Comparison of ENCODE assay signal across 1 cellular context in the genomic region with DNA sequence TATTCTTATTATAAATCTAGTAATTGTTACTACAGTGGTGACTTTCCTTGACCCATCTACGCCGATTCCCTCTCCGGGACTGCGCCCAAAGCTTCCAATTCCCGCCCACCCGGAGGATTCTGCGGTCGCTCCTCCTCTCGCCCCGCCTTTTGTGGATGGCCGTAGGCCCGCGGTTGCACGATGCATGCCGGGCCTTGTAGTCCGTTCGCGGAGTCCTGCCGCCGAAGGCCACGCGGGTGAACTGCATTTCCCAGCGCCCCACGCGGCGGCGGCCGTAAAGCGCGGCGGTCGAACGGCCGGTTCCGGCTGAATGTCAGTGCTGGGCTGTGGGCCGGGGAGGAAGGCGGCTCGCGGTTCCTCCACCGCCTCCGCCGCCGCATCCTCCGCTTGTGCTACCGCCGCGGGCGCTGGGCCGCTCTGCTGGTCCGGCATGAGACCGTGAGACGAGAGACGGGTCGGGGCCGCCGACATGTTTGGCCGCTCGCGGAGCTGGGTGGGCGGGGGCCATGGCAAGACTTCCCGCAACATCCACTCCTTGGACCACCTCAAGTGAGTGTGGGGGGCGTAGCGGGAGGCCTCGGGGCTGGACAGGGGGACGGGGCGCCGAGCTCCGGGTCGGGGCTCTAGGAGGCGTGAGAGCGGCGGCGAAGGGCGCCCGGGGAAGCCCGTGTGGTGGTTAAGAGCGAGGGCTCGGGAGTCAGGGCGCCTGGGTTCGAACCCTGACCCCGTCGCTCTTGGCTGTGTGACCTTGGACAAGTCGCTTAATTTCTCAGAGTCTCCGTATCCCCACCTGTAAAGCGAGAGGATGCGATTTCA.
TF ChIP-seq lines count a peak whose summit lies in the region.

A gene with protein sequence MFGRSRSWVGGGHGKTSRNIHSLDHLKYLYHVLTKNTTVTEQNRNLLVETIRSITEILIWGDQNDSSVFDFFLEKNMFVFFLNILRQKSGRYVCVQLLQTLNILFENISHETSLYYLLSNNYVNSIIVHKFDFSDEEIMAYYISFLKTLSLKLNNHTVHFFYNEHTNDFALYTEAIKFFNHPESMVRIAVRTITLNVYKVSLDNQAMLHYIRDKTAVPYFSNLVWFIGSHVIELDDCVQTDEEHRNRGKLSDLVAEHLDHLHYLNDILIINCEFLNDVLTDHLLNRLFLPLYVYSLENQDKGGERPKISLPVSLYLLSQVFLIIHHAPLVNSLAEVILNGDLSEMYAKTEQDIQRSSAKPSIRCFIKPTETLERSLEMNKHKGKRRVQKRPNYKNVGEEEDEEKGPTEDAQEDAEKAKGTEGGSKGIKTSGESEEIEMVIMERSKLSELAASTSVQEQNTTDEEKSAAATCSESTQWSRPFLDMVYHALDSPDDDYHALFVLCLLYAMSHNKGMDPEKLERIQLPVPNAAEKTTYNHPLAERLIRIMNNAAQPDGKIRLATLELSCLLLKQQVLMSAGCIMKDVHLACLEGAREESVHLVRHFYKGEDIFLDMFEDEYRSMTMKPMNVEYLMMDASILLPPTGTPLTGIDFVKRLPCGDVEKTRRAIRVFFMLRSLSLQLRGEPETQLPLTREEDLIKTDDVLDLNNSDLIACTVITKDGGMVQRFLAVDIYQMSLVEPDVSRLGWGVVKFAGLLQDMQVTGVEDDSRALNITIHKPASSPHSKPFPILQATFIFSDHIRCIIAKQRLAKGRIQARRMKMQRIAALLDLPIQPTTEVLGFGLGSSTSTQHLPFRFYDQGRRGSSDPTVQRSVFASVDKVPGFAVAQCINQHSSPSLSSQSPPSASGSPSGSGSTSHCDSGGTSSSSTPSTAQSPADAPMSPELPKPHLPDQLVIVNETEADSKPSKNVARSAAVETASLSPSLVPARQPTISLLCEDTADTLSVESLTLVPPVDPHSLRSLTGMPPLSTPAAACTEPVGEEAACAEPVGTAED (plus strand): TSS at position 316 of the 816 bp plus-strand sequence. CDS start 154 bp downstream, at position 470.

TF ChIP-seq in HepG2, 621 proteins besides CTCF, POLR2A, EP300 and RAD21 (continued from another document):
- TF ChIP-seq SRSF4 (IDR thresholded peaks at IDR 0.05; ENCODE audit: low read depth, low read length, poor library complexity, severe bottlenecking) (no peak), KDM6A (CRISPR knock-in tag; IDR thresholded peaks at IDR 0.05; ENCODE audit: low read depth) (0 out of 2 replicates have a peak, but pooled peaks have one; percentile 44), DR1 (CRISPR knock-in tag; IDR thresholded peaks at IDR 0.05) (peak; percentile 84), ZNF546 (CRISPR knock-in tag; conservative IDR thresholded peaks at IDR 0.05) (peak; percentile 66; the same call in 1 of the 2 replicates), JARID2 (CRISPR knock-in tag; IDR thresholded peaks at IDR 0.05; ENCODE audit: insufficient replicate concordance) (peak; percentile 58), ZNF34 (CRISPR knock-in tag; IDR thresholded peaks at IDR 0.05; ENCODE audit: borderline replicate concordance) (no peak), ZNF142 (CRISPR knock-in tag; IDR thresholded peaks at IDR 0.05) (peak; percentile 79; the same call in 1 of the 2 replicates), FUBP1 (CRISPR knock-in tag; IDR thresholded peaks at IDR 0.05; ENCODE audit: borderline replicate concordance) (peak; percentile 60), BRD4 (CRISPR knock-in tag; IDR thresholded peaks at IDR 0.05) (peak; percentile 77), CREM (IDR thresholded peaks at IDR 0.05) (peak; percentile 99), CREM (CRISPR knock-in tag; IDR thresholded peaks at IDR 0.05) (peak; percentile 9; the same call in 1 of the 2 replicates), ZNF275 (CRISPR knock-in tag; IDR thresholded peaks at IDR 0.05; ENCODE audit: borderline replicate concordance) (peak; percentile 90; the same call in 1 of the 2 replicates), NFATC3 (CRISPR knock-in tag; IDR thresholded peaks at IDR 0.05) (peak; percentile 44; the same call in 1 of the 2 replicates), ZNF7 (CRISPR knock-in tag; IDR thresholded peaks at IDR 0.05) (no peak), DMTF1 (CRISPR knock-in tag; IDR thresholded peaks at IDR 0.05) (0 out of 2 replicates have a peak, but pooled peaks have one; percentile 49), MEF2D (CRISPR knock-in tag; IDR thresholded peaks at IDR 0.05) (peak; percentile 92), PHF20 (CRISPR knock-in tag; IDR thresholded peaks at IDR 0.05) (peak; percentile 95), SSRP1 (CRISPR knock-in tag; IDR thresholded peaks at IDR 0.05) (no peak; the same call in 1 of the 2 replicates), KDM5A (IDR thresholded peaks at IDR 0.05; ENCODE audit: borderline replicate concordance, low read length) (peak; percentile 75; the same call in 1 of the 2 replicates), ZSCAN29 (CRISPR knock-in tag; conservative IDR thresholded peaks at IDR 0.05) (peak; percentile 83; the same call in 1 of the 2 replicates), GTF3A (CRISPR knock-in tag; conservative IDR thresholded peaks at IDR 0.05) (peak; percentile 97; the same call in 1 of the 2 replicates), POLR2G (IDR thresholded peaks at IDR 0.05; ENCODE audit: low read depth, low read length) (peak; percentile 92), ZNF335 (CRISPR knock-in tag; IDR thresholded peaks at IDR 0.05) (peak; percentile 96)
- TF ChIP-seq, protein P1, sequence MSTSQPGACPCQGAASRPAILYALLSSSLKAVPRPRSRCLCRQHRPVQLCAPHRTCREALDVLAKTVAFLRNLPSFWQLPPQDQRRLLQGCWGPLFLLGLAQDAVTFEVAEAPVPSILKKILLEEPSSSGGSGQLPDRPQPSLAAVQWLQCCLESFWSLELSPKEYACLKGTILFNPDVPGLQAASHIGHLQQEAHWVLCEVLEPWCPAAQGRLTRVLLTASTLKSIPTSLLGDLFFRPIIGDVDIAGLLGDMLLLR (CRISPR knock-in tag; IDR thresholded peaks at IDR 0.05) = peak; percentile 83; the same call in 1 of the 2 replicates
- TF ChIP-seq, protein P2, sequence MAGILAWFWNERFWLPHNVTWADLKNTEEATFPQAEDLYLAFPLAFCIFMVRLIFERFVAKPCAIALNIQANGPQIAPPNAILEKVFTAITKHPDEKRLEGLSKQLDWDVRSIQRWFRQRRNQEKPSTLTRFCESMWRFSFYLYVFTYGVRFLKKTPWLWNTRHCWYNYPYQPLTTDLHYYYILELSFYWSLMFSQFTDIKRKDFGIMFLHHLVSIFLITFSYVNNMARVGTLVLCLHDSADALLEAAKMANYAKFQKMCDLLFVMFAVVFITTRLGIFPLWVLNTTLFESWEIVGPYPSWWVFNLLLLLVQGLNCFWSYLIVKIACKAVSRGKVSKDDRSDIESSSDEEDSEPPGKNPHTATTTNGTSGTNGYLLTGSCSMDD (CRISPR knock-in tag; IDR thresholded peaks at IDR 0.05) = no peak
